In the genomic region with DNA sequence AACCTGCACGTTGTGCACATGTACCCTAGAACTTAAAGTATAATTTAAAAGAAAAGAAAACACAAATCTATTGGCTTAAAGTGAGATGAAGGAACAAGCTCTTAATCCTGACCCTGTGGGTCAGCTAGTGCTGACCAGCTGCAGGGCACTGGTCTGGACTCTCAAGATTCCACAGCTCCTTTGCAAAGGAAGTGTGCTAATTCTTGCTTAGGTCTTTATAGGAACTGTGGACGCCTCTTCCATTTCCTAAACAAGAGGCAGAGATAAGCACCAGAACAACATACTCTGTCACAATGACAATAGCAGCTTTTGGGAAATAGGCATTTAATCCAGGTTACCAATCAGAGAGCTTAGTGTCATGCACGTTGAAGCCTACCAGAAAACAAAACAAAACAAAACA, we compare ENCODE assay signal across 26 cellular contexts.
"Had no signal": no experiment of that assay in that cellular context is flagged by ENCODE, and none has a peak within 500 bp of the region (broad histone marks: within the 10 kb centered on the region; RNA-seq: fewer than 3 reads in every experiment).

No MANE protein-coding gene starts in this region.

- DNase-seq: activated CD4-positive, alpha-beta memory T cell treated with anti-CD3 and anti-CD28 coated beads, Interleukin-2, amount 10 ng/mL, durations not matched to agents 7 days and 5 days; activated CD4-positive, alpha-beta T cell treated with anti-CD3 and anti-CD28 coated beads for 36 hours; activated CD4-positive, alpha-beta T cell treated with anti-CD3 and anti-CD28 coated beads, Interleukin-2, amount 10 ng/mL, durations not matched to agents 7 days and 5 days; activated CD4-positive, alpha-beta T cell treated with anti-CD3 and anti-CD28 coated beads, Interleukin-2, amount 50 U/mL, for 4 hours; activated CD4-positive, CD25-positive, alpha-beta regulatory T cell; activated CD4-positive, CD25-positive, alpha-beta regulatory T cell treated with anti-CD3 and anti-CD28 coated beads, Interleukin-2, amount 50 U/mL, for 72 hours; activated CD8-positive, alpha-beta memory T cell treated with anti-CD3 and anti-CD28 coated beads, Interleukin-2, amount 50 U/mL, for 48 hours; activated gamma-delta T cell; activated naive CD4-positive, alpha-beta T cell; activated naive CD4-positive, alpha-beta T cell treated with anti-CD3 and anti-CD28 coated beads, Interleukin-2, amount 10 ng/mL, durations not matched to agents 7 days and 5 days; activated naive CD8-positive, alpha-beta T cell treated with anti-CD3 and anti-CD28 coated beads, Interleukin-2, amount 10 ng/mL, durations not matched to agents 7 days and 5 days; activated T-cell treated with anti-CD3 and anti-CD28 coated beads for 4 hours; activated T-cell treated with anti-CD3 and anti-CD28 coated beads, Interleukin-2, amount 50 U/mL, for 24 hours; activated T-cell treated with anti-CD3 and anti-CD28 coated beads, Interleukin-2, amount 50 U/mL, for 72 hours; central memory CD4-positive, alpha-beta T cell; cerebellar nuclear complex; effector CD4-positive, alpha-beta T cell; effector memory CD8-positive, alpha-beta T cell; gastrocnemius medialis; glutamatergic neuron; heart left ventricle; T-helper 2 cell had no signal

- H3K4me3 ChIP-seq: ascending aorta, breast epithelium, cardiac muscle cell, coronary artery, gastrocnemius medialis, heart left ventricle had no signal
